ENCODE assay signal across 24 cellular contexts in the genomic region with DNA sequence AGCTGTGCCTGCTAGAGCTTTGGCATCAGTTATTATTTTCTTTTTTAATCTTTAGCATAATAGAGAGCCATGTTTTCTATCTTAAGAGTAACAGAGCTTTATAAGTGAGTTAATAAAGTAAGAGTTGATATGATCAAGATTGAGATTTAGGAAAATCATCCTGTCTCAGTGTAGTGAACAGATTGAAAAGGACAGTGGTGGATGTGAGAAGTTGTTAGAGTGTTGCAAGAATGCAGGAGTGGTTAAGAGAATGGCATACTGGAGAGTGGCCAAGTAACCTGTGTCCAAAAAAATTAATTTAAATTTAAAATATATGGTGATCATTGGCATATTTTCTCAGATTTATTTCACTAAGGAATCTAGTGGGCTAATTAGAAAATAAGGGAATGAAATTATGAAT.
"Had no signal": no experiment of that assay in that cellular context is flagged by ENCODE, and none has a peak within 500 bp of the region (broad histone marks: within the 10 kb centered on the region; RNA-seq: fewer than 3 reads in every experiment).

No MANE protein-coding gene starts in this region.

- H3K36me3 ChIP-seq: colonic mucosa, esophagus squamous epithelium, gastrocnemius medialis, heart right ventricle, left lung, lower lobe of right lung had no signal

- H3K36me3 Mint-ChIP-seq: mesothelial cell of epicardium, naive B cell had no signal

- H3K27ac Mint-ChIP-seq: dendritic cell treated with granulocyte-macrophage colony-stimulating factor and Interleukin-4, amounts not matched to agents 40 ng/mL and 50 ng/mL, for 4 days; effector memory CD8-positive, alpha-beta T cell; endodermal cell; naive B cell had no signal

- H3K9me3 ChIP-seq: colonic mucosa, esophagus squamous epithelium, gastrocnemius medialis, heart right ventricle, left lung, mucosa of descending colon had no signal

- H3K4me1 Mint-ChIP-seq: naive B cell had no signal

- H3K4me1 ChIP-seq: colonic mucosa, esophagus squamous epithelium, gastrocnemius medialis, heart right ventricle, left lung, lower lobe of right lung had no signal

- H3K4me3 ChIP-seq: colonic mucosa, esophagus squamous epithelium, gastrocnemius medialis, heart right ventricle, left lung, lower lobe of right lung, mucosa of descending colon had no signal

- H3K27me3 ChIP-seq: colonic mucosa, esophagus squamous epithelium, gastrocnemius medialis, heart right ventricle, left lung had no signal

- H3K4me3 Mint-ChIP-seq: dendritic cell treated with granulocyte-macrophage colony-stimulating factor and Interleukin-4, amounts not matched to agents 40 ng/mL and 50 ng/mL, for 4 days; effector memory CD8-positive, alpha-beta T cell; endodermal cell; mesothelial cell of epicardium; naive B cell had no signal

- H3K9me3 Mint-ChIP-seq: dendritic cell treated with granulocyte-macrophage colony-stimulating factor and Interleukin-4, amounts not matched to agents 40 ng/mL and 50 ng/mL, for 4 days; effector memory CD8-positive, alpha-beta T cell; endodermal cell had no signal

- H3K27ac ChIP-seq: colonic mucosa, epithelial cell of prostate, esophagus squamous epithelium, gastrocnemius medialis, heart right ventricle, left lung, lower lobe of right lung had no signal

- DNase-seq: colonic mucosa; cortex of kidney; effector CD8-positive, alpha-beta T cell; effector memory CD8-positive, alpha-beta T cell; endodermal cell; erythroblast; esophagus squamous epithelium; foreskin fibroblast; foreskin melanocyte; gastrocnemius medialis; glutamatergic neuron; head of caudate nucleus; heart right ventricle; hippocampal formation; left cardiac atrium; left lung; left ventricle myocardium superior; lower lobe of right lung; mesenchymal stem cell; mucosa of descending colon; naive B cell had no signal

- H3K27me3 Mint-ChIP-seq: dendritic cell treated with granulocyte-macrophage colony-stimulating factor and Interleukin-4, amounts not matched to agents 40 ng/mL and 50 ng/mL, for 4 days; effector memory CD8-positive, alpha-beta T cell; naive B cell had no signal
